ENCODE assay signal across 8 cellular contexts in the genomic region with DNA sequence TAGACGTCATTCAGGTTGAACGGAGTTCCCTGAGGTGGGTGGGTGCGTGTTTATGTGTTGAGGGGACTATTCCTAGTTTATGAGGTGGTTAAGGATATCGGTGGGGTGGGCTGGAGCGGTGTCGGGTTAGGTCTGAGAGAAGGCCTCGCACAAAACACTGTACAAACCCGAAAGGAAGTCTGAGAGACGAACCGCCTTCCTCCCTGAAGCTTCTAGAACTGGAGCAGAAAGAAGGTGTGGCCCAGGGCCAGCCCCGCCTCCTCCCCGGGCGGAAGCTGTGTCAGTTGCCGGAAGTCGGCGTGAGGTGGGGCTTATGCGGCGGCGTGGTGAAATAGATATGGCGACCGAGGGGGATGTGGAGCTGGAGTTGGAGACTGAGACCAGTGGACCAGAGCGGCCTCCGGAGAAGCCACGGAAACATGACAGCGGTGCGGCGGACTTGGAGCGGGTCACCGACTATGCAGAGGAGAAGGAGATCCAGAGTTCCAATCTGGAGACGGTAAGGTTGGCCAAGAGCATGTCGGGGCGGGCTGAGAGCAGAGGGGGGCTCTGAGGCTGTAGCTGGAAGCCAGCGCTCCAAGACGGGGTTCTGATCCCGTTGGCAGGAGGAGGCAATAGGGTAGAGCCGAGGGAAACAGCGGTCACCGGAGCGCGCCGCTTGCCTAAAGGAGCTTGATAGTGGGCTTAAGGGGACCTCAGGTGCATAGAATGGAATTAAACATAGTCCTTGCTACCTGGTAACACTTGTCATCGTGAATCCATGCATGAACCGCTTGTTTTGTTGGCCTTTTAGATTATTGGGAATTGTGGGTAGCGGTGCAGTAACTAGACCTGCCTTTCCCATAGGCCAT. TPM values are rescaled to one million over a fixed set of nuclear protein-coding genes. Genes with fewer than 3 reads are reported as not detected.
DNase-seq lines count a peak whose midpoint lies in the region; ATAC-seq and TF ChIP-seq lines count a peak whose summit lies in the region.

A gene with protein sequence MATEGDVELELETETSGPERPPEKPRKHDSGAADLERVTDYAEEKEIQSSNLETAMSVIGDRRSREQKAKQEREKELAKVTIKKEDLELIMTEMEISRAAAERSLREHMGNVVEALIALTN (plus strand): TSS at position 314 of the 851 bp plus-strand sequence. CDS start 24 bp downstream, at position 338.

- 8% methylated on average over 42 of the region's 44 CpGs for WGBS in smooth muscle cell (ENCODE audit: low lambda C conversion rate)

- peaks cover 49% of the 10 kb centered on the region for H3F3A ChIP-seq in smooth muscle cell (ENCODE audit: low read depth)

- peak; percentile 85 for DNase-seq in SIG-M5 treated with dmso at 0.1 percent for 504 hours (lab: John Stamatoyannopoulos, UW; ENCODE audit: unreplicated experiment)
- no peak for DNase-seq in SIG-M5 (lab: John Stamatoyannopoulos, UW)
- DNase-seq in NCI-H2196 treated with DMSO at 0.1 percent for 48 hours (lab: John Stamatoyannopoulos, UW; ENCODE audit: unreplicated experiment) = peak; percentile 55
- peak; percentile 95 for DNase-seq in WERI-Rb-1
- DNase-seq in breast epithelium (ENCODE audit: low spot score in 2 of 2) = peak; percentile 92 to 93
- peak; percentile 90 for DNase-seq in iPS-NIHi11 (ENCODE audit: low spot score)
- DNase-seq in smooth muscle cell (lab: John Stamatoyannopoulos, UW; ENCODE audit: unreplicated experiment) = peak; percentile 62

- H3K27me3 ChIP-seq in WERI-Rb-1 (ENCODE audit: insufficient read depth, low read depth, severe bottlenecking) (no peaks in the 10 kb centered on the region), breast epithelium (no peaks in the 10 kb centered on the region), smooth muscle cell (ENCODE audit: low read depth) (no peaks in the 10 kb centered on the region)

- peaks cover 5 to 10% of the 10 kb centered on the region in 2 donors for H3K4me1 ChIP-seq in breast epithelium
- H3K4me1 ChIP-seq in smooth muscle cell (ENCODE audit: low read depth) = peaks cover 15% of the 10 kb centered on the region

- H3K9me3 ChIP-seq in WERI-Rb-1 (ENCODE audit: severe bottlenecking) (no peaks in the 10 kb centered on the region), breast epithelium (no peaks in the 10 kb centered on the region), smooth muscle cell (replicated peaks; ENCODE audit: low read depth) (no peaks in the 10 kb centered on the region)

- peak within 1 kb of the TSS; percentile 92 for H3K4me2 ChIP-seq in smooth muscle cell

- TF ChIP-seq CTCF in WERI-Rb-1 (IDR thresholded peaks at IDR 0.05; ENCODE audit: low read depth, low read length) = no peak
- no peak for TF ChIP-seq CTCF in breast epithelium (IDR thresholded peaks at IDR 0.05)
- no peak for TF ChIP-seq CTCF in smooth muscle cell (IDR thresholded peaks at IDR 0.05; ENCODE audit: borderline replicate concordance, insufficient read depth, poor library complexity, severe bottlenecking)

- H3K4me3 ChIP-seq in WERI-Rb-1 (ENCODE audit: low read depth, low read length) (peak within 1 kb of the TSS; percentile 83), breast epithelium (peak within 1 kb of the TSS; percentile 74 to 95 (median 91)), smooth muscle cell (peak within 1 kb of the TSS; percentile 88)

- H2AFZ ChIP-seq in smooth muscle cell (ENCODE audit: low read depth) = no peak within 1 kb of the TSS

- intact Hi-C loops in breast epithelium (cut with DNase I; ENCODE audit: low total_unique reads) = no loop called here

- peak; percentile 47 for TF ChIP-seq POLR2A in breast epithelium (IDR thresholded peaks at IDR 0.05)

- H3K36me3 ChIP-seq in WERI-Rb-1 (peaks cover 70% of the 10 kb centered on the region), breast epithelium (peaks cover 4% of the 10 kb centered on the region), smooth muscle cell (ENCODE audit: low read depth) (peaks cover 7% of the 10 kb centered on the region)

- peak; percentile 87 for ATAC-seq in HG03045 (IDR thresholded peaks at IDR 0.05; ENCODE audit: unreplicated experiment)

- H3K27ac ChIP-seq in WERI-Rb-1 (peak within 1 kb of the TSS; percentile 97), breast epithelium (peak within 1 kb of the TSS; percentile 93 to 96), smooth muscle cell (ENCODE audit: low read depth) (peak within 1 kb of the TSS; percentile 43)

- H3K9ac ChIP-seq in smooth muscle cell (ENCODE audit: low read depth) = peak within 1 kb of the TSS; percentile 86

- peaks cover 29% of the 10 kb centered on the region for H4K20me1 ChIP-seq in smooth muscle cell (ENCODE audit: low read depth)

- peaks cover 21% of the 10 kb centered on the region for H3K79me2 ChIP-seq in smooth muscle cell (ENCODE audit: low read depth)

RNA-seq across cellular contexts. Expression of the gene that starts here (rescaled TPM):
- 10 to 100 TPM in 2 of 3 donors, 1 to 10 TPM in 1; 9.5 to 17.7 (median 11.2) TPM for total RNA-seq in breast epithelium
- total RNA-seq in smooth muscle cell = 14.6 and 14.7 TPM in 2 replicates
- 7.3 and 20.2 TPM in 2 replicates for polyA plus RNA-seq in smooth muscle cell

Comparison
In these comparisons a context has a peak if more than half of its experiments do, and no peak if none do; other contexts are left out.
1. H3K27ac ChIP-seq: peak in every context shown above with its lines; median percentile 97 in WERI-Rb-1; 94 in breast epithelium; 43 in smooth muscle cell.